ENCODE assay signal across 18 cellular contexts in genomic region chr2:26645792-26646191, GRCh38. TPM values are rescaled to one million over a fixed set of nuclear protein-coding genes. Genes with fewer than 3 reads are reported as not detected.
DNase-seq lines count a peak whose midpoint lies in the region; ATAC-seq lines count a peak whose summit lies in the region.
"Had no signal": no experiment of that assay in that cellular context is flagged by ENCODE, and none has a peak within 500 bp of the region (broad histone marks: within the 10 kb centered on the region; RNA-seq: fewer than 3 reads in every experiment).

No MANE protein-coding gene starts in this region.

- peak; percentile 33 for DNase-seq in ecto neural progenitor cell (ENCODE audit: low spot score)
- DNase-seq in mesenteric fat pad (ENCODE audit: low spot score), result peak; percentile 85
- peak; percentile 19 for DNase-seq in sciatic nerve (ENCODE audit: low spot score)
- no peak for DNase-seq in AG08396 (ENCODE audit: low spot score)
- no peak for DNase-seq in NCI-H146 treated with DMSO at 0.1 percent for 48 hours (lab: John Stamatoyannopoulos, UW; ENCODE audit: unreplicated experiment)
- DNase-seq: Caco-2; CD4-positive, CD25-positive, alpha-beta regulatory T cell; CD8-positive, alpha-beta T cell; DMS153; DND-41; GM23248; H7; HCEC 1CT had no signal

- ATAC-seq in sciatic nerve (no peak), HG03095 (IDR thresholded peaks at IDR 0.05; ENCODE audit: unreplicated experiment) (no peak)
- ATAC-seq: CD8-positive, alpha-beta T cell had no signal

- intact Hi-C loops in sciatic nerve (cut with DNase I), result no loop called here

RNA-seq across cellular contexts. Expression of gene CIB4, which starts 4.6 kb away (rescaled TPM):
- total RNA-seq in mesenteric fat pad (not detected), sciatic nerve (not detected)
- total RNA-seq: A172; A673; B cell; Caco-2; CD4-positive, CD25-positive, alpha-beta regulatory T cell; CD8-positive, alpha-beta T cell; GM23248; H1; H7 had no signal

RNA-seq across cellular contexts. Expression of gene KCNK3, which starts 46.7 kb away (rescaled TPM):
- total RNA-seq in mesenteric fat pad (1.9 TPM), sciatic nerve (0.53 TPM)
- total RNA-seq: B cell; CD4-positive, CD25-positive, alpha-beta regulatory T cell; CD8-positive, alpha-beta T cell; GM23248 had no signal

Comparison
In these comparisons a context has a peak if more than half of its experiments do, and no peak if none do; other contexts are left out.
1. DNase-seq: peak in ecto neural progenitor cell (single experiment), mesenteric fat pad (single experiment) and sciatic nerve (single experiment); none in AG08396 (single experiment) and NCI-H146 treated with DMSO at 0.1 percent for 48 hours (single experiment).